In genomic region chr15:62241135-62241770, GRCh38 we compare ENCODE assay signal across 10 cellular contexts.
DNase-seq lines count a peak whose midpoint lies in the region; ATAC-seq and TF ChIP-seq lines count a peak whose summit lies in the region.
"Had no signal": no experiment of that assay in that cellular context is flagged by ENCODE, and none has a peak within 500 bp of the region (broad histone marks: within the 10 kb centered on the region; RNA-seq: fewer than 3 reads in every experiment).

No MANE protein-coding gene starts in this region.

- no peak for TF ChIP-seq EP300 in tibial nerve (IDR thresholded peaks at IDR 0.05)

- intact Hi-C loops in left ventricle myocardium inferior (cut with micrococcal nuclease) (no loop called here), cardiac septum (cut with DNase I) (no loop called here), uterus (cut with DNase I; ENCODE audit: low total_unique reads) (no loop called here)

- H3K4me3 ChIP-seq in left ventricle myocardium inferior (no peak overlapping the region), fibroblast of mammary gland (ENCODE audit: control insufficient read depth, low read depth, low read length) (no peak overlapping the region), uterus (no peak overlapping the region), tibial nerve (no peak overlapping the region)
- H3K4me3 ChIP-seq: gastrocnemius medialis had no signal

- H3K36me3 ChIP-seq in left ventricle myocardium inferior (no peaks in the 10 kb centered on the region), uterus (no peaks in the 10 kb centered on the region), tibial nerve (no peaks in the 10 kb centered on the region)
- H3K36me3 ChIP-seq: gastrocnemius medialis had no signal

- no peak for ATAC-seq in GM18907 (IDR thresholded peaks at IDR 0.05; ENCODE audit: unreplicated experiment)
- ATAC-seq: gastrocnemius medialis had no signal

- H3K9me3 ChIP-seq in left ventricle myocardium inferior (replicated peaks), result peaks cover 13% of the 10 kb centered on the region
- H3K9me3 ChIP-seq in uterus, result no peaks in the 10 kb centered on the region
- peaks cover 0 to 17% (median 1%) of the 10 kb centered on the region in 4 donors for H3K9me3 ChIP-seq in tibial nerve
- H3K9me3 ChIP-seq: gastrocnemius medialis had no signal

- H3K27me3 ChIP-seq in left ventricle myocardium inferior (ENCODE audit: low read depth), result no peaks in the 10 kb centered on the region
- H3K27me3 ChIP-seq in uterus, result no peaks in the 10 kb centered on the region
- H3K27me3 ChIP-seq in tibial nerve, result no peaks in the 10 kb centered on the region
- H3K27me3 ChIP-seq: gastrocnemius medialis had no signal

- H3K4me1 ChIP-seq in left ventricle myocardium inferior (no peaks in the 10 kb centered on the region), uterus (no peaks in the 10 kb centered on the region), tibial nerve (no peaks in the 10 kb centered on the region)
- H3K4me1 ChIP-seq: gastrocnemius medialis had no signal

- no peak for TF ChIP-seq POLR2A in uterus (IDR thresholded peaks at IDR 0.05)
- TF ChIP-seq POLR2A in tibial nerve (IDR thresholded peaks at IDR 0.05), result no peak

- WGBS in tibial nerve, 2 donors, result 15 to 75% methylated on average over 1 to 5 of the region's 5 CpGs

- DNase-seq in left ventricle myocardium inferior, result no peak
- no peak for DNase-seq in cardiac septum (ENCODE audit: low spot score)
- DNase-seq in OCI-M1 (lab: John Stamatoyannopoulos, UW), result peak; percentile 4
- DNase-seq in fibroblast of mammary gland (ENCODE audit: low read depth), result peak; percentile 7
- DNase-seq in uterus, result no peak
- no peak for DNase-seq in stimulated activated naive CD4-positive, alpha-beta T cell treated with Interleukin-2 at 50 U/mL for 16 hours (lab: John Stamatoyannopoulos, UW)
- no peak for DNase-seq in tibial nerve (ENCODE audit: low spot score in 2 of 2)
- DNase-seq: gastrocnemius medialis, NCI-H2029 treated with DMSO at 0.1 percent for 48 hours had no signal

- peak; percentile 47 for TF ChIP-seq CTCF in left ventricle myocardium inferior (IDR thresholded peaks at IDR 0.05; ENCODE audit: borderline replicate concordance)
- peak; percentile 42 for TF ChIP-seq CTCF in fibroblast of mammary gland (conservative IDR thresholded peaks at IDR 0.05; ENCODE audit: control insufficient read depth, insufficient read depth, low read depth, low read length)
- TF ChIP-seq CTCF in uterus (IDR thresholded peaks at IDR 0.05), result peak in 1 of 4 experiments; percentile 6
- no peak for TF ChIP-seq CTCF in tibial nerve (IDR thresholded peaks at IDR 0.05)

- no peak overlapping the region for H3K27ac ChIP-seq in left ventricle myocardium inferior (replicated peaks)
- no peak overlapping the region for H3K27ac ChIP-seq in uterus
- no peak overlapping the region for H3K27ac ChIP-seq in tibial nerve
- H3K27ac ChIP-seq: gastrocnemius medialis had no signal

Comparison
In these comparisons a context has a peak if more than half of its experiments do, and no peak if none do; other contexts are left out.
1. DNase-seq: peak in OCI-M1 (single experiment) and fibroblast of mammary gland (single experiment); none in left ventricle myocardium inferior (single experiment), cardiac septum (single experiment), uterus (0 of 2), stimulated activated naive CD4-positive, alpha-beta T cell treated with Interleukin-2 at 50 U/mL for 16 hours (single experiment) and tibial nerve (0 of 2).
2. CTCF ChIP-seq: peak in left ventricle myocardium inferior (single experiment) and fibroblast of mammary gland (single experiment); none in tibial nerve (0 of 5).